ENCODE assay signal across 12 cellular contexts in genomic region chr1:40868051-40868723, GRCh38. TPM values are rescaled to one million over a fixed set of nuclear protein-coding genes. Genes with fewer than 3 reads are reported as not detected.
DNase-seq lines count a peak whose midpoint lies in the region; ATAC-seq and TF ChIP-seq lines count a peak whose summit lies in the region.
"Had no signal": no experiment of that assay in that cellular context is flagged by ENCODE, and none has a peak within 500 bp of the region (broad histone marks: within the 10 kb centered on the region; RNA-seq: fewer than 3 reads in every experiment).

No MANE protein-coding gene starts in this region.

- TF ChIP-seq CTCF in AG09309 (IDR thresholded peaks at IDR 0.05; ENCODE audit: control insufficient read depth, insufficient read depth, low read depth, low read length, missing control alignments) (no peak), endodermal cell (conservative IDR thresholded peaks at IDR 0.05) (no peak), GM10248 (IDR thresholded peaks at IDR 0.05; ENCODE audit: control extremely low read depth, extremely low read depth, low read depth, missing control alignments) (no peak), vagina (IDR thresholded peaks at IDR 0.05) (no peak)
- no peak for TF ChIP-seq CTCF in activated CD8-positive, alpha-beta T cell treated with anti-CD3 and anti-CD28 coated beads for 36 hours (IDR thresholded peaks at IDR 0.05)

- intact Hi-C loops in activated CD8-positive, alpha-beta T cell treated with anti-CD3 and anti-CD28 coated beads for 36 hours (cut with micrococcal nuclease) = no loop called here
- intact Hi-C loops in head of caudate nucleus (cut with DNase I) = no loop called here
- intact Hi-C loops in vagina (cut with DNase I) = no loop called here

- H3K4me3 Mint-ChIP-seq in activated CD8-positive, alpha-beta T cell treated with anti-CD3 and anti-CD28 coated beads for 36 hours = no peak overlapping the region
- no peak overlapping the region for H3K4me3 Mint-ChIP-seq in endodermal cell
- H3K4me3 Mint-ChIP-seq: activated B cell treated with CpG ODN at 0.5 μM for 24 hours had no signal

- H3K4me1 ChIP-seq in endodermal cell (ENCODE audit: control insufficient read depth, insufficient read depth, low read length) (no peaks in the 10 kb centered on the region), vagina (peaks cover 2% of the 10 kb centered on the region)

- POLR2A ChIA-PET in activated CD8-positive, alpha-beta T cell treated with anti-CD3 and anti-CD28 coated beads for 36 hours (lab: Charles Lee) = no interaction called here
- POLR2A ChIA-PET in GM10248 (lab: Yijun Ruan, JAX) = no interaction called here

- CTCF ChIA-PET in activated CD8-positive, alpha-beta T cell treated with anti-CD3 and anti-CD28 coated beads for 36 hours (lab: Charles Lee) = interaction anchor here (1.1 to 1.4 kb wide), 2 partner anchors 20 to 84 kb away, joined by 4 to 5 read pairs; no protein-coding TSS in a partner anchor
- CTCF ChIA-PET in GM10248 (lab: Yijun Ruan, JAX) = interaction anchor here (0.5 to 2.6 kb wide), 3 partner anchors 10 to 83 kb away, joined by 3 to 14 read pairs (median 3); no protein-coding TSS in a partner anchor

- H3K4me3 ChIP-seq in AG09309 (ENCODE audit: control insufficient read depth, low read depth, low read length) = no peak overlapping the region
- H3K4me3 ChIP-seq in endodermal cell (ENCODE audit: low read length) = no peak overlapping the region
- no peak overlapping the region for H3K4me3 ChIP-seq in vagina

- H3K36me3 ChIP-seq in endodermal cell (ENCODE audit: control insufficient read depth, insufficient read depth, low read length) (no peaks in the 10 kb centered on the region), vagina (no peaks in the 10 kb centered on the region)

- peaks cover 5% of the 10 kb centered on the region for H3K9me3 Mint-ChIP-seq in activated CD8-positive, alpha-beta T cell treated with anti-CD3 and anti-CD28 coated beads for 36 hours
- peaks cover 5% of the 10 kb centered on the region for H3K9me3 Mint-ChIP-seq in endodermal cell

- ATAC-seq in activated CD8-positive, alpha-beta T cell treated with anti-CD3 and anti-CD28 coated beads for 36 hours = peak; percentile 90

- H3K27me3 ChIP-seq in endodermal cell (ENCODE audit: control insufficient read depth, insufficient read depth, low read length, poor library complexity, severe bottlenecking) (no peaks in the 10 kb centered on the region), vagina (no peaks in the 10 kb centered on the region)

- no peaks in the 10 kb centered on the region for H3K27me3 Mint-ChIP-seq in activated CD8-positive, alpha-beta T cell treated with anti-CD3 and anti-CD28 coated beads for 36 hours
- H3K27me3 Mint-ChIP-seq in endodermal cell (ENCODE audit: insufficient read depth) = peaks cover 6% of the 10 kb centered on the region

- no peak overlapping the region for H3K27ac Mint-ChIP-seq in activated CD8-positive, alpha-beta T cell treated with anti-CD3 and anti-CD28 coated beads for 36 hours
- no peak overlapping the region for H3K27ac Mint-ChIP-seq in endodermal cell
- H3K27ac Mint-ChIP-seq: activated B cell treated with CpG ODN at 0.5 μM for 24 hours had no signal

- H3K27ac ChIP-seq in endodermal cell (ENCODE audit: low read depth, low read length) (no peak overlapping the region), vagina (no peak overlapping the region)

- no peak for TF ChIP-seq POLR2A in vagina (IDR thresholded peaks at IDR 0.05)

- no peak overlapping the region for H3K9ac ChIP-seq in endodermal cell (ENCODE audit: extremely low read depth, low read length, poor library complexity, severe bottlenecking)

- H3K9me3 ChIP-seq in endodermal cell (ENCODE audit: control insufficient read depth, low read length) (peaks cover 10% of the 10 kb centered on the region), vagina (no peaks in the 10 kb centered on the region)

- H3K4me1 Mint-ChIP-seq in activated CD8-positive, alpha-beta T cell treated with anti-CD3 and anti-CD28 coated beads for 36 hours (ENCODE audit: low read depth) = peaks cover 9% of the 10 kb centered on the region
- H3K4me1 Mint-ChIP-seq in endodermal cell = peaks cover 13% of the 10 kb centered on the region
- H3K4me1 Mint-ChIP-seq: activated B cell treated with CpG ODN at 0.5 μM for 24 hours had no signal

- 89 to 90% methylated on average over 3 to 4 of the region's 4 CpGs for WGBS in endodermal cell (ENCODE audit: insufficient coverage in 1 of 2, insufficient read length in 1 of 2), 2 experiments

- no peaks in the 10 kb centered on the region for H3K36me3 Mint-ChIP-seq in activated CD8-positive, alpha-beta T cell treated with anti-CD3 and anti-CD28 coated beads for 36 hours (ENCODE audit: low read depth)
- no peaks in the 10 kb centered on the region for H3K36me3 Mint-ChIP-seq in endodermal cell (ENCODE audit: low read depth)

- DNase-seq in AG09309 (ENCODE audit: low read depth) (peak; percentile 37), HT-29 (ENCODE audit: low spot score) (peak; percentile 73), kidney tubule cell (ENCODE audit: low spot score) (peak; percentile 79), endodermal cell (no peak), head of caudate nucleus (no peak), GM10248 (ENCODE audit: extremely low spot score) (no peak), vagina (ENCODE audit: extremely low spot score in 2 of 2) (no peak)
- no peak for DNase-seq in activated CD8-positive, alpha-beta T cell treated with anti-CD3 and anti-CD28 coated beads for 36 hours
- DNase-seq: activated B cell treated with CpG ODN at 0.5 μM for 24 hours; central memory CD4-positive, alpha-beta T cell; NCI-H524; stimulated activated naive CD4-positive, alpha-beta T cell had no signal

RNA-seq across cellular contexts. Expression of gene CITED4, which starts 6.0 kb away (rescaled TPM):
- total RNA-seq in HT-29 (2014; rRNA removed; shearing (Covaris generic)) = 3.1 and 6.4 TPM in 2 replicates
- 1 to 10 TPM; 6.7 to 7.4 TPM for total RNA-seq in activated CD8-positive, alpha-beta T cell treated with anti-CD3 and anti-CD28 coated beads for 36 hours
- total RNA-seq in endodermal cell = 1 to 10 TPM; 9.0 to 9.5 TPM
- 7.2 TPM for polyA plus RNA-seq in endodermal cell (2013, experiment 1 of 2)
- polyA plus RNA-seq in endodermal cell (2013, experiment 2 of 2) = 5.6 TPM
- 16.5 TPM for total RNA-seq in vagina

Comparison
In these comparisons a context has a peak if more than half of its experiments do, and no peak if none do; other contexts are left out.
1. DNase-seq: peak in AG09309 (single experiment), HT-29 (single experiment) and kidney tubule cell (single experiment); none in activated CD8-positive, alpha-beta T cell treated with anti-CD3 and anti-CD28 coated beads for 36 hours (single experiment), endodermal cell (single experiment), head of caudate nucleus (0 of 42), GM10248 (single experiment) and vagina (0 of 2).